ENCODE assay signal across 12 cellular contexts in genomic region chr7:510782-511281, GRCh38.
"Had no signal": no experiment of that assay in that cellular context is flagged by ENCODE, and none has a peak within 500 bp of the region (broad histone marks: within the 10 kb centered on the region; RNA-seq: fewer than 3 reads in every experiment).

No MANE protein-coding gene starts in this region.

- H3K27me3 ChIP-seq: foreskin keratinocyte, SJCRH30 had no signal

- H3K36me3 ChIP-seq: neutrophil, SJCRH30 had no signal

- H3K27ac ChIP-seq: foreskin keratinocyte, heart right ventricle, neutrophil, SJCRH30 had no signal

- H3K9me3 ChIP-seq: heart right ventricle, neutrophil, SJCRH30 had no signal

- DNase-seq: activated CD4-positive, alpha-beta T cell treated with anti-CD3 and anti-CD28 coated beads, Interleukin-2, amount 50 U/mL, for 1 hour; activated effector memory CD4-positive, alpha-beta T cell treated with Interleukin-2 at 50 U/mL for 16 hours; activated T-cell treated with anti-CD3 and anti-CD28 coated beads, Interleukin-2, amount 50 U/mL, for 1 hour; amniotic stem cell; foreskin keratinocyte; midbrain; naive B cell; SJCRH30; stimulated activated CD4-positive, alpha-beta T cell treated with anti-CD3 and anti-CD28 coated beads, Interleukin-15, amount 100 ng/mL, for 24 hours; SW 1271 had no signal

- ATAC-seq: foreskin keratinocyte, heart right ventricle had no signal

- H3K4me3 ChIP-seq: heart right ventricle, SJCRH30 had no signal
